Comparison of ENCODE assay signal across 32 cellular contexts in the genomic region with DNA sequence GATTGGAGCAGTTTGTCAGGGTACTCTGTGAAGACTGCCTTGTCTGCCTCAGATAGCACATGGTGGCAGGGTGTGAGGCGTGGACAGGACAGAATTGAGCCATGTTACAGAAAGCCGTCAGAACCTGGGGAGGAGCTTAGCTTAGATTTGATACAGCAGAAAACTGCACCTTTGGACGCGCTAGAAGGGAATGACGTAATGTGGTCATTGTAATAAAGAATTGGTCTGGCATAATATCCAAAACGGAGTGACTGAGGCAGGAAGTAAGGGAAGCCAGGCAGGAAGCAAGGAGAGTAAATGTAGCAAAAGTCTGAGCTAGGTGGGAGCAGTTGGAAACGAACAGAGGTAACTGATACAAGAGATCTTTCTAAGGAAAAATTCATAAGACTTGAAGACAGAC.
"Had no signal": no experiment of that assay in that cellular context is flagged by ENCODE, and none has a peak within 500 bp of the region (broad histone marks: within the 10 kb centered on the region; RNA-seq: fewer than 3 reads in every experiment).

No MANE protein-coding gene starts in this region.

- H3K36me3 Mint-ChIP-seq: activated CD4-positive, alpha-beta memory T cell treated with anti-CD3 and anti-CD28 coated beads for 36 hours had no signal

- H3K4me1 Mint-ChIP-seq: activated CD4-positive, alpha-beta T cell treated with anti-CD3 and anti-CD28 coated beads for 36 hours; activated naive CD4-positive, alpha-beta T cell treated with anti-CD3 and anti-CD28 coated beads, Interleukin-2, amount 50 U/mL, for 24 hours; activated naive CD8-positive, alpha-beta T cell treated with anti-CD3 and anti-CD28 coated beads, Interleukin-2, amount 50 U/mL, for 24 hours had no signal

- H3K27ac Mint-ChIP-seq: activated CD4-positive, alpha-beta memory T cell treated with anti-CD3 and anti-CD28 coated beads for 36 hours; activated CD4-positive, alpha-beta T cell treated with anti-CD3 and anti-CD28 coated beads for 36 hours; activated CD4-positive, alpha-beta T cell treated with anti-CD3 and anti-CD28 coated beads, Interleukin-2, amount 10 ng/mL, durations not matched to agents 24 days and 14 days; activated CD8-positive, alpha-beta memory T cell treated with anti-CD3 and anti-CD28 coated beads, Interleukin-2, amount 10 ng/mL, durations not matched to agents 7 days and 5 days; activated CD8-positive, alpha-beta T cell treated with anti-CD3 and anti-CD28 coated beads, Interleukin-2, amount 10 ng/mL, durations not matched to agents 7 days and 5 days; activated naive CD4-positive, alpha-beta T cell treated with anti-CD3 and anti-CD28 coated beads for 36 hours; activated naive CD4-positive, alpha-beta T cell treated with anti-CD3 and anti-CD28 coated beads, Interleukin-2, amount 50 U/mL, for 24 hours; activated naive CD8-positive, alpha-beta T cell treated with anti-CD3 and anti-CD28 coated beads for 36 hours; activated naive CD8-positive, alpha-beta T cell treated with anti-CD3 and anti-CD28 coated beads, Interleukin-2, amount 50 U/mL, for 24 hours; activated T-helper 1 cell treated with anti-CD3 and anti-CD28 coated beads, Interleukin-12 subunit alpha, Interleukin-12 subunit beta, Interleukin-2, Interleukin-4 antibody, amounts not matched to agents 30 ng/mL and 10 ng/mL and 1 ng/mL, durations not matched to agents 14 hours and 24 hours and 36 hours; activated T-helper 2 cell treated with anti-CD3 and anti-CD28 coated beads, Interferon-gamma antibody, Interleukin-2, Interleukin-4, amounts not matched to agents 10 μg/mL and 5 μg/mL and 100 μg/mL, durations not matched to agents 14 hours and 24 hours and 36 hours; T-helper 17 cell; T-helper 2 cell treated with Interferon-gamma antibody and Interleukin-4, amounts not matched to agents 5 μg/mL and 100 μg/mL, for 36 hours had no signal

- H3K27me3 Mint-ChIP-seq: activated CD4-positive, alpha-beta memory T cell treated with anti-CD3 and anti-CD28 coated beads for 36 hours; activated CD4-positive, alpha-beta T cell treated with anti-CD3 and anti-CD28 coated beads for 36 hours; activated CD4-positive, alpha-beta T cell treated with anti-CD3 and anti-CD28 coated beads, Interleukin-2, amount 10 ng/mL, durations not matched to agents 24 days and 14 days; activated CD8-positive, alpha-beta memory T cell treated with anti-CD3 and anti-CD28 coated beads, Interleukin-2, amount 10 ng/mL, durations not matched to agents 7 days and 5 days; activated naive CD4-positive, alpha-beta T cell treated with anti-CD3 and anti-CD28 coated beads, Interleukin-2, amount 50 U/mL, for 24 hours; activated naive CD8-positive, alpha-beta T cell treated with anti-CD3 and anti-CD28 coated beads for 36 hours; activated naive CD8-positive, alpha-beta T cell treated with anti-CD3 and anti-CD28 coated beads, Interleukin-2, amount 50 U/mL, for 24 hours; T-helper 17 cell had no signal

- ATAC-seq: activated CD4-positive, alpha-beta T cell treated with anti-CD3 and anti-CD28 coated beads for 36 hours; activated CD8-positive, alpha-beta memory T cell treated with anti-CD3 and anti-CD28 coated beads, Interleukin-2, amount 10 ng/mL, durations not matched to agents 7 days and 5 days; activated CD8-positive, alpha-beta T cell treated with anti-CD3 and anti-CD28 coated beads, Interleukin-2, amount 10 ng/mL, durations not matched to agents 7 days and 5 days; activated naive CD8-positive, alpha-beta T cell treated with anti-CD3 and anti-CD28 coated beads, Interleukin-2, amount 50 U/mL, for 24 hours; body of pancreas; esophagus mucosa; heart left ventricle; T-helper 17 cell had no signal

- DNase-seq: activated CD4-positive, alpha-beta memory T cell treated with anti-CD3 and anti-CD28 coated beads for 36 hours; activated CD4-positive, alpha-beta T cell treated with anti-CD3 and anti-CD28 coated beads for 36 hours; activated CD4-positive, alpha-beta T cell treated with anti-CD3 and anti-CD28 coated beads, Interleukin-2, amount 10 ng/mL, durations not matched to agents 24 days and 14 days; activated CD4-positive, CD25-positive, alpha-beta regulatory T cell; activated CD4-positive, CD25-positive, alpha-beta regulatory T cell treated with anti-CD3 and anti-CD28 coated beads, Interleukin-2, amount 50 U/mL, for 72 hours; activated CD8-positive, alpha-beta memory T cell treated with anti-CD3 and anti-CD28 coated beads, Interleukin-2, amount 10 ng/mL, durations not matched to agents 7 days and 5 days; activated CD8-positive, alpha-beta memory T cell treated with anti-CD3 and anti-CD28 coated beads, Interleukin-2, amount 50 U/mL, for 4 hours; activated CD8-positive, alpha-beta T cell treated with anti-CD3 and anti-CD28 coated beads, Interleukin-2, amount 10 ng/mL, durations not matched to agents 7 days and 5 days; activated effector memory CD4-positive, alpha-beta T cell treated with anti-CD3 and anti-CD28 coated beads, Interleukin-2, amount 50 U/mL, for 16 hours; activated naive CD4-positive, alpha-beta T cell treated with anti-CD3 and anti-CD28 coated beads for 36 hours; activated naive CD8-positive, alpha-beta T cell treated with anti-CD3 and anti-CD28 coated beads for 36 hours; activated naive CD8-positive, alpha-beta T cell treated with anti-CD3 and anti-CD28 coated beads, Interleukin-2, amount 50 U/mL, for 24 hours; activated T-cell treated with anti-CD3 and anti-CD28 coated beads, Interleukin-2, amount 50 U/mL, for 1 hour; activated T-cell treated with anti-CD3 and anti-CD28 coated beads, Interleukin-2, amount 50 U/mL, for 48 hours; adrenal gland; amygdala; aorta; body of pancreas; caudate nucleus; cortex of kidney; dermis blood vessel endothelial cell; effector CD8-positive, alpha-beta T cell; foreskin fibroblast; heart left ventricle; T-helper 1 cell; T-helper 17 cell; T1000 had no signal

- H3K4me3 Mint-ChIP-seq: activated CD4-positive, alpha-beta memory T cell treated with anti-CD3 and anti-CD28 coated beads for 36 hours; activated CD4-positive, alpha-beta T cell treated with anti-CD3 and anti-CD28 coated beads for 36 hours; activated CD4-positive, alpha-beta T cell treated with anti-CD3 and anti-CD28 coated beads, Interleukin-2, amount 10 ng/mL, durations not matched to agents 24 days and 14 days; activated CD8-positive, alpha-beta memory T cell treated with anti-CD3 and anti-CD28 coated beads, Interleukin-2, amount 10 ng/mL, durations not matched to agents 7 days and 5 days; activated CD8-positive, alpha-beta T cell treated with anti-CD3 and anti-CD28 coated beads, Interleukin-2, amount 10 ng/mL, durations not matched to agents 7 days and 5 days; activated naive CD4-positive, alpha-beta T cell treated with anti-CD3 and anti-CD28 coated beads for 36 hours; activated naive CD4-positive, alpha-beta T cell treated with anti-CD3 and anti-CD28 coated beads, Interleukin-2, amount 50 U/mL, for 24 hours; activated naive CD8-positive, alpha-beta T cell treated with anti-CD3 and anti-CD28 coated beads for 36 hours; activated naive CD8-positive, alpha-beta T cell treated with anti-CD3 and anti-CD28 coated beads, Interleukin-2, amount 50 U/mL, for 24 hours; activated T-helper 1 cell treated with anti-CD3 and anti-CD28 coated beads, Interleukin-12 subunit alpha, Interleukin-12 subunit beta, Interleukin-2, Interleukin-4 antibody, amounts not matched to agents 30 ng/mL and 10 ng/mL and 1 ng/mL, durations not matched to agents 14 hours and 24 hours and 36 hours; T-helper 17 cell; T-helper 2 cell treated with Interferon-gamma antibody and Interleukin-4, amounts not matched to agents 5 μg/mL and 100 μg/mL, for 36 hours had no signal
